Comparison of ENCODE assay signal across 8 cellular contexts in the genomic region with DNA sequence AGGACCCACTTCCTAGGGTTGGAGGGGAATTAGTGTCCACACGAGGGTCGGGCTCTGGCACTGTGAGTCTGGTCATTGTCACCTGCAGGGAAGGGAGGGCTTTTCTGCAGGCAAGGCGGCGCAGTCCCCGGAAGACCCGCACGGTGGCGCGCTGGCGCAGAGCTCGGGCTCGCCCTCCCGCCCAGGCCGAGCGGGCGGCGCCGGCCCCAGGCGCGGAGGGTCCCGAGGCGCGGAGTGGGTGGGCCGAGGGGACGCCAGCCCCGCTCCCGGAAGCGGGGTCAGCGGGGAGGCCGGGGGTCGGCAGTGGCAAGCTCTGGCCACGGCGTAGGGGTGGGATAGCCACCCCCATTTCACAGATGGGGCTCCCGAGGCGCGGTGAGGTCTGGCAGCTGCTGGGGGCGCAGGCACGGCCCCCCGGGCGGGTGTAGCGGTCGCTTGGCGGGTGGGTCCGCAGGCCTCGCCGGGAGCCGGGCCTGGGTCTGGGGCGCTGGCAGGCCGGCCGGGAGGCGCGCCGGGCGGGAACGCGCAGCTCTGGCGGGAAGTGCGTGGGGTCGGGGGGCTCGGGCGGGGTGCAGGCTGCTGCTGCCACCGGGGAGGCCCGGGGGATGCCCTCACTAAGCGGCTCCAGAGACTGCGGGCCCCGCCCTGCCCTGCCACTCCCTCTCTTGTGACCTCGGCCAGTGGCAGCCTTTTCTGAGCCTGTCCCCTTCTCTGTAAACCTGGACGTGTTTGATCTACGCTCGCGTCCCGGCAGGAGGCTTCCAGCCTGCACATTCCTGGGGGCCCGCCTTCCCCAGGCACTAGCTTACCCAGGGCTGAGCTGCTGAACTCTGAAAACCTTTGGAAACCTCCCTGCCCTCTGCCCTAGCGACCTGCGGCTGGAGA. TPM values are rescaled to one million over a fixed set of nuclear protein-coding genes. Genes with fewer than 3 reads are reported as not detected.
DNase-seq lines count a peak whose midpoint lies in the region; ATAC-seq, FAIRE-seq and TF ChIP-seq lines count a peak whose summit lies in the region.

No MANE protein-coding gene starts in this region.

- H3K4me1 ChIP-seq in OCI-LY3 (ENCODE audit: low read length) (no peaks in the 10 kb centered on the region), thoracic aorta (ENCODE audit: control insufficient read depth in 1 of 2, low read depth in 2 of 2) (peaks cover 5 to 20% of the 10 kb centered on the region in 2 donors)

- peaks cover 35% of the 10 kb centered on the region for H3K27me3 ChIP-seq in OCI-LY3 (ENCODE audit: low read depth, low read length)
- H3K27me3 ChIP-seq in thoracic aorta (replicated peaks; ENCODE audit: insufficient read depth), result no peaks in the 10 kb centered on the region

- peak overlapping the region; percentile 72 for H3K4me2 ChIP-seq in OCI-LY3 (ENCODE audit: low read length)

- H3K27ac ChIP-seq in OCI-LY3 (ENCODE audit: low read length), result no peak overlapping the region
- no peak overlapping the region for H3K27ac ChIP-seq in thoracic aorta

- H4K20me1 ChIP-seq in OCI-LY3 (ENCODE audit: insufficient read depth, low read length), result no peaks in the 10 kb centered on the region

- ATAC-seq in HG03095 (IDR thresholded peaks at IDR 0.05; ENCODE audit: unreplicated experiment) (peak; percentile 67), omental fat pad (ENCODE audit: low FRiP score) (no peak), thoracic aorta (ENCODE audit: insufficient number of reproducible peaks, low FRiP score, low read depth) (peak; percentile 59)

- peak overlapping the region; percentile 39 for H3K4me3 Mint-ChIP-seq in activated T-helper 2 cell treated with anti-CD3 and anti-CD28 coated beads, Interferon-gamma antibody, Interleukin-2, Interleukin-4, amounts not matched to agents 10 μg/mL and 5 μg/mL and 100 μg/mL, durations not matched to agents 14 hours and 24 hours and 36 hours (ENCODE audit: low read depth)

- H2AFZ ChIP-seq in OCI-LY3 (ENCODE audit: low read depth, low read length), result no peak overlapping the region

- H3K79me2 ChIP-seq in OCI-LY3 (ENCODE audit: low read length), result no peaks in the 10 kb centered on the region

- H3K9me3 Mint-ChIP-seq in activated T-helper 2 cell treated with anti-CD3 and anti-CD28 coated beads, Interferon-gamma antibody, Interleukin-2, Interleukin-4, amounts not matched to agents 10 μg/mL and 5 μg/mL and 100 μg/mL, durations not matched to agents 14 hours and 24 hours and 36 hours, result no peaks in the 10 kb centered on the region

- H3K27ac Mint-ChIP-seq in activated T-helper 2 cell treated with anti-CD3 and anti-CD28 coated beads, Interferon-gamma antibody, Interleukin-2, Interleukin-4, amounts not matched to agents 10 μg/mL and 5 μg/mL and 100 μg/mL, durations not matched to agents 14 hours and 24 hours and 36 hours, result no peak overlapping the region

- H3K4me3 ChIP-seq in OCI-LY3 (ENCODE audit: low read length) (peak overlapping the region; percentile 75), thoracic aorta (peak overlapping the region; percentile 83)

- H3K36me3 ChIP-seq in OCI-LY3 (replicated peaks; ENCODE audit: low read depth, low read length) (no peaks in the 10 kb centered on the region), thoracic aorta (no peaks in the 10 kb centered on the region)

- no peaks in the 10 kb centered on the region for H3K36me3 Mint-ChIP-seq in activated T-helper 2 cell treated with anti-CD3 and anti-CD28 coated beads, Interferon-gamma antibody, Interleukin-2, Interleukin-4, amounts not matched to agents 10 μg/mL and 5 μg/mL and 100 μg/mL, durations not matched to agents 14 hours and 24 hours and 36 hours (ENCODE audit: low read depth)

- H3K27me3 Mint-ChIP-seq in activated T-helper 2 cell treated with anti-CD3 and anti-CD28 coated beads, Interferon-gamma antibody, Interleukin-2, Interleukin-4, amounts not matched to agents 10 μg/mL and 5 μg/mL and 100 μg/mL, durations not matched to agents 14 hours and 24 hours and 36 hours (ENCODE audit: low read depth), result peaks cover 13% of the 10 kb centered on the region

- H3K9me3 ChIP-seq in OCI-LY3 (ENCODE audit: insufficient read depth, low read length), result no peaks in the 10 kb centered on the region
- H3K9me3 ChIP-seq in thoracic aorta, result no peaks in the 10 kb centered on the region

- H3K4me1 Mint-ChIP-seq in activated T-helper 2 cell treated with anti-CD3 and anti-CD28 coated beads, Interferon-gamma antibody, Interleukin-2, Interleukin-4, amounts not matched to agents 10 μg/mL and 5 μg/mL and 100 μg/mL, durations not matched to agents 14 hours and 24 hours and 36 hours (ENCODE audit: low read depth), result no peaks in the 10 kb centered on the region

- peak; percentile 89 for TF ChIP-seq CTCF in GM12872 (IDR thresholded peaks at IDR 0.05; ENCODE audit: insufficient read depth, low read depth, low read length)
- TF ChIP-seq CTCF in OCI-LY3 (IDR thresholded peaks at IDR 0.05; ENCODE audit: low read depth, low read length), result peak; percentile 81
- TF ChIP-seq CTCF in omental fat pad (IDR thresholded peaks at IDR 0.05), result peak in 2 of 3 donors; percentile 28 to 71
- TF ChIP-seq CTCF in thoracic aorta (IDR thresholded peaks at IDR 0.05), result peak; percentile 91

- DNase-seq in activated T-helper 2 cell treated with anti-CD3 and anti-CD28 coated beads, Interferon-gamma antibody, Interleukin-2, Interleukin-4, amounts not matched to agents 10 μg/mL and 5 μg/mL and 100 μg/mL, durations not matched to agents 14 hours and 24 hours and 36 hours (ENCODE audit: low spot score), result peak; percentile 55
- DNase-seq in frontal cortex (ENCODE audit: low spot score in 2 of 2) (peak; percentile 88 to 89), omental fat pad (ENCODE audit: low spot score) (peak; percentile 63), thoracic aorta (ENCODE audit: low spot score) (no peak), NCI-H187 (lab: John Stamatoyannopoulos, UW) (no peak)

- H3K9ac ChIP-seq in OCI-LY3 (ENCODE audit: low read length), result peak overlapping the region; percentile 33; the same call in 1 of the 2 replicates

- intact Hi-C loops in activated T-helper 2 cell treated with anti-CD3 and anti-CD28 coated beads, Interferon-gamma antibody, Interleukin-2, Interleukin-4, amounts not matched to agents 10 μg/mL and 5 μg/mL and 100 μg/mL, durations not matched to agents 14 hours and 24 hours and 36 hours (cut with micrococcal nuclease), result loop anchor here (1.0 kb wide), 1 partner anchor 155 kb away; no protein-coding TSS in a partner anchor

- FAIRE-seq in frontal cortex (lab: Jason Lieb, UNC), result no peak

RNA-seq across cellular contexts. Expression of a gene that starts 46.1 kb away (rescaled TPM):
- total RNA-seq in activated T-helper 2 cell treated with anti-CD3 and anti-CD28 coated beads, Interferon-gamma antibody, Interleukin-2, Interleukin-4, amounts not matched to agents 10 μg/mL and 5 μg/mL and 100 μg/mL, durations not matched to agents 14 hours and 24 hours and 36 hours, result not detected in 2 replicates
- 4.5 TPM for total RNA-seq in frontal cortex
- 1 to 10 TPM in 1 of 4 donors, under 1 TPM in 3; 0.94 to 2.4 (median 0.95) TPM for total RNA-seq in omental fat pad
- 1 to 10 TPM in 1 of 2 donors, under 1 TPM in 1; 0.68 to 1.3 TPM for total RNA-seq in thoracic aorta

Comparison
In these comparisons a context has a peak if more than half of its experiments do, and no peak if none do; other contexts are left out.
1. DNase-seq: peak in activated T-helper 2 cell treated with anti-CD3 and anti-CD28 coated beads, Interferon-gamma antibody, Interleukin-2, Interleukin-4, amounts not matched to agents 10 μg/mL and 5 μg/mL and 100 μg/mL, durations not matched to agents 14 hours and 24 hours and 36 hours (single experiment), frontal cortex (2 of 2) and omental fat pad (single experiment); none in thoracic aorta (single experiment) and NCI-H187 (0 of 2).
2. Peak in every context shown above with its lines, with median percentiles within 50 percentile points of each other: CTCF ChIP-seq.